Comparison of ENCODE assay signal across 20 cellular contexts in the genomic region with DNA sequence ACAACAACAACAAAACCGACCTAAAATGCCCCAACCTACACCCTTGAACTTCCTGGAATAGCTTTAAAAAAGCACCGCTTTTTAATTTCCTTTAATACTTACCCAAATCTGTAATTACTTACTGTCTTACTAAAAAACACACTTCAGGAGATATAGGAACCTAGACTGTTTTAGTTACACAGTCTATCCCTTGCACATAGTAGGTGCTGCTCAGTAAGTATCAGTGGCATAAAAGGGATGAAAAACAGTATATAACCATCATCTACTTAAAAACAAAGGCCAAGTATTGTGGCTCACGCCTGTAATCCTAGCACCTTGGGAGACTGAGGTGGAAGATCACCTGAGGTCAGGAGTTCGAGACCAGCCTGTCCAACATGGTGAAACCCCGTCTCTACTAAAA.
"Had no signal": no experiment of that assay in that cellular context is flagged by ENCODE, and none has a peak within 500 bp of the region (broad histone marks: within the 10 kb centered on the region; RNA-seq: fewer than 3 reads in every experiment).

No MANE protein-coding gene starts in this region.

- H3K27ac ChIP-seq: breast epithelium, coronary artery, left lung, thoracic aorta, VCaP had no signal

- DNase-seq: activated CD4-positive, alpha-beta memory T cell treated with anti-CD3 and anti-CD28 coated beads, Interleukin-2, amount 10 ng/mL, durations not matched to agents 7 days and 5 days; activated CD4-positive, alpha-beta T cell treated with anti-CD3 and anti-CD28 coated beads for 1 hour; activated CD8-positive, alpha-beta memory T cell treated with anti-CD3 and anti-CD28 coated beads, Interleukin-2, amount 50 U/mL, for 48 hours; activated gamma-delta T cell treated with Interleukin-2 at 50 U/mL for 16 hours; gastrocnemius medialis; head of caudate nucleus; left lung; mammary epithelial cell; midbrain; occipital lobe; stimulated activated CD4-positive, alpha-beta T cell treated with anti-CD3 and anti-CD28 coated beads, Interleukin-4, amount 100 ng/mL, for 4 hours; T-helper 2 cell had no signal

- H3K27me3 ChIP-seq: breast epithelium, gastrocnemius medialis, left lung, spleen had no signal

- H3K4me3 ChIP-seq: breast epithelium, coronary artery, gastrocnemius medialis, left lung, spleen, thoracic aorta had no signal

- H3K27me3 Mint-ChIP-seq: activated CD4-positive, alpha-beta memory T cell treated with anti-CD3 and anti-CD28 coated beads, Interleukin-2, amount 10 ng/mL, durations not matched to agents 7 days and 5 days; stimulated activated memory B cell treated with anti-CD40 and anti-IgM and Interleukin-4, amounts not matched to agents 10 μg/mL and 1 μg/mL and 100 μg/mL, for 72 hours had no signal

- H3K9me3 Mint-ChIP-seq: activated CD4-positive, alpha-beta memory T cell treated with anti-CD3 and anti-CD28 coated beads, Interleukin-2, amount 10 ng/mL, durations not matched to agents 7 days and 5 days; nephron; stimulated activated memory B cell treated with anti-CD40 and anti-IgM and Interleukin-4, amounts not matched to agents 10 μg/mL and 1 μg/mL and 100 μg/mL, for 72 hours had no signal

- H3K9me3 ChIP-seq: breast epithelium, gastrocnemius medialis, left lung, spleen, thoracic aorta had no signal

- ATAC-seq: esophagus mucosa; gastrocnemius medialis; left lung; stimulated activated memory B cell treated with anti-CD40 and anti-IgM and Interleukin-4, amounts not matched to agents 10 μg/mL and 1 μg/mL and 100 μg/mL, for 72 hours had no signal

- H3K4me3 Mint-ChIP-seq: activated CD4-positive, alpha-beta memory T cell treated with anti-CD3 and anti-CD28 coated beads, Interleukin-2, amount 10 ng/mL, durations not matched to agents 7 days and 5 days; nephron; stimulated activated memory B cell treated with anti-CD40 and anti-IgM and Interleukin-4, amounts not matched to agents 10 μg/mL and 1 μg/mL and 100 μg/mL, for 72 hours had no signal

- H3K27ac Mint-ChIP-seq: activated CD4-positive, alpha-beta memory T cell treated with anti-CD3 and anti-CD28 coated beads, Interleukin-2, amount 10 ng/mL, durations not matched to agents 7 days and 5 days; stimulated activated memory B cell treated with anti-CD40 and anti-IgM and Interleukin-4, amounts not matched to agents 10 μg/mL and 1 μg/mL and 100 μg/mL, for 72 hours had no signal
